In the genomic region with DNA sequence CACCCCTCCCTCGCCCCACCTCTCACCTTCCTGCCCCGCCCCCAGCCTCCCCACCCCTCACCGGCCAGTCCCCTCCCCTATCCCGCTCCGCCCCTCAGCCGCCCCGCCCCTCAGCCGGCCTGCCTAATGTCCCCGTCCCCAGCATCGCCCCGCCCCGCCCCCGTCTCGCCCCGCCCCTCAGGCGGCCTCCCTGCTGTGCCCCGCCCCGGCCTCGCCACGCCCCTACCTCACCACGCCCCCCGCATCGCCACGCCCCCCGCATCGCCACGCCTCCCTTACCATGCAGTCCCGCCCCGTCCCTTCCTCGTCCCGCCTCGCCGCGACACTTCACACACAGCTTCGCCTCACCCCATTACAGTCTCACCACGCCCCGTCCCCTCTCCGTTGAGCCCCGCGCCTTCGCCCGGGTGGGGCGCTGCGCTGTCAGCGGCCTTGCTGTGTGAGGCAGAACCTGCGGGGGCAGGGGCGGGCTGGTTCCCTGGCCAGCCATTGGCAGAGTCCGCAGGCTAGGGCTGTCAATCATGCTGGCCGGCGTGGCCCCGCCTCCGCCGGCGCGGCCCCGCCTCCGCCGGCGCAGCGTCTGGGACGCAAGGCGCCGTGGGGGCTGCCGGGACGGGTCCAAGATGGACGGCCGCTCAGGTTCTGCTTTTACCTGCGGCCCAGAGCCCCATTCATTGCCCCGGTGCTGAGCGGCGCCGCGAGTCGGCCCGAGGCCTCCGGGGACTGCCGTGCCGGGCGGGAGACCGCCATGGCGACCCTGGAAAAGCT, we compare ENCODE assay signal across 8 cellular contexts. TPM values are rescaled to one million over a fixed set of nuclear protein-coding genes. Genes with fewer than 3 reads are reported as not detected.
DNase-seq lines count a peak whose midpoint lies in the region; ATAC-seq and TF ChIP-seq lines count a peak whose summit lies in the region.

TSS of gene HTT (plus strand) at position 604 of the 768 bp plus-strand sequence. CDS start at position 749, 145 bp downstream.
TSS of gene HTT-AS (minus strand) at position 461 of the 768 bp plus-strand sequence.

- peak; percentile 68 for ATAC-seq in HG03457 (IDR thresholded peaks at IDR 0.05; ENCODE audit: unreplicated experiment)

- H3K4me3 ChIP-seq in BLaER1 = peak within 1 kb of the TSS; percentile 90
- H3K4me3 ChIP-seq in colonic mucosa = peak within 1 kb of the TSS; percentile 73

- no peaks in the 10 kb centered on the region for H3K27me3 ChIP-seq in BLaER1
- H3K27me3 ChIP-seq in colonic mucosa = no peaks in the 10 kb centered on the region

- no peak for TF ChIP-seq CTCF in colonic mucosa (IDR thresholded peaks at IDR 0.05)

- no peaks in the 10 kb centered on the region for H3K9me3 ChIP-seq in BLaER1
- no peaks in the 10 kb centered on the region for H3K9me3 ChIP-seq in colonic mucosa

- H3K4me2 ChIP-seq in BLaER1 = peak within 1 kb of the TSS; percentile 92

- peak within 1 kb of the TSS; percentile 80 for H3K27ac ChIP-seq in BLaER1
- H3K27ac ChIP-seq in colonic mucosa = peak within 1 kb of the TSS; percentile 63

- peak within 1 kb of the TSS; percentile 89 for H3K9ac ChIP-seq in BLaER1
- H3K9ac ChIP-seq in colonic mucosa (ENCODE audit: low read depth in 2 of 2, low read length in 2 of 2) = peak within 1 kb of the TSS; percentile 95 to 97

- no peaks in the 10 kb centered on the region for H3K36me3 ChIP-seq in BLaER1
- no peaks in the 10 kb centered on the region for H3K36me3 ChIP-seq in colonic mucosa

- peak; percentile 65 for DNase-seq in GM19240 (ENCODE audit: insufficient read length, low spot score)
- DNase-seq in NCI-H524 treated with DMSO at 0.1 percent for 48 hours (lab: John Stamatoyannopoulos, UW) = peak; percentile 49
- DNase-seq in activated CD4-positive, alpha-beta T cell treated with anti-CD3 and anti-CD28 coated beads for 48 hours = peak; percentile 97
- peak; percentile 99 for DNase-seq in colonic mucosa
- DNase-seq in left kidney (ENCODE audit: low read depth, low spot score) = peak; percentile 98
- DNase-seq in stimulated activated CD4-positive, alpha-beta T cell treated with anti-CD3 and anti-CD28 coated beads, Interleukin-1b, Interleukin-23, amount 100 ng/mL, for 4 hours (ENCODE audit: low read depth in 2 of 2) = peak; percentile 98 to 99

- H3K4me1 ChIP-seq in BLaER1 = peaks cover 44% of the 10 kb centered on the region
- peaks cover 11% of the 10 kb centered on the region for H3K4me1 ChIP-seq in colonic mucosa

- intact Hi-C loops in colonic mucosa (cut with DNase I) = no loop called here

- H4K20me1 ChIP-seq in BLaER1 = peaks cover 45% of the 10 kb centered on the region

RNA-seq across cellular contexts. Expression of gene HTT, which starts in this region (rescaled TPM):
- 10 to 100 TPM; 51.0 to 55.5 TPM for total RNA-seq in colonic mucosa

RNA-seq across cellular contexts. Expression of gene HTT-AS, which starts in this region (rescaled TPM):
- total RNA-seq in colonic mucosa = not detected

Comparison
In these comparisons a context has a peak if more than half of its experiments do, and no peak if none do; other contexts are left out.
1. Peak in every context shown above with its lines: DNase-seq, ATAC-seq, H3K4me3 ChIP-seq and H3K27ac ChIP-seq.
2. DNase-seq: peak in every context shown above with its lines; median percentile 99 in colonic mucosa; 98 in stimulated activated CD4-positive, alpha-beta T cell treated with anti-CD3 and anti-CD28 coated beads, Interleukin-1b, Interleukin-23, amount 100 ng/mL, for 4 hours; 98 in left kidney; 97 in activated CD4-positive, alpha-beta T cell treated with anti-CD3 and anti-CD28 coated beads for 48 hours; 65 in GM19240; 49 in NCI-H524 treated with DMSO at 0.1 percent for 48 hours.